8 cellular contexts compared by ENCODE assay signal in the genomic region with DNA sequence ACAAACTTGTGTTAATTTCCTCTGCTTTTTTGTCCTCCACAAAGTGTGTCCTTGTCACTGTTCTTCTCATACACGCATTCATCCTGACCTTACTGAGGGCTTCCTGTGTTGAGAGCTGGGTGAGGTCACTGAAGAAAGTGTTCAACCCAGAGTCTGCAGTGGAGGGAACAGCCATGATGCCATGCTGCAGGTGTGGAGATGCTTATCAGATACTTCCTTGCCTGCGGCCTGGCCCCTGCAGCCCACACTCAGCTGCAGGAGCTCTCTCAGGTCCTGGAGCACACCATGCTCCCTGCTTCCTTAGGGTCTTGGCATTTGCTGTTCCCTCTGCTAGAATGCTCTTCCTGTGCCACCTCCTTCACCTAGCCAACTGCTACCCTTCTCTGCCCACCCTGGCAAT.
A peak's percentile ranks its signal among the peaks of the same experiment; 100 is the strongest.
DNase-seq lines count a peak whose midpoint lies in the region; ATAC-seq and TF ChIP-seq lines count a peak whose summit lies in the region.

No MANE protein-coding gene starts in this region.

- no peaks in the 10 kb centered on the region for H3K27me3 Mint-ChIP-seq in Calu3 (ENCODE audit: unreplicated experiment)
- H3K27me3 Mint-ChIP-seq in activated CD4-positive, alpha-beta memory T cell treated with anti-CD3 and anti-CD28 coated beads, Interleukin-2, amount 10 ng/mL, durations not matched to agents 7 days and 5 days, result no peaks in the 10 kb centered on the region

- TF ChIP-seq POLR2A in suprapubic skin (IDR thresholded peaks at IDR 0.05), result no peak

- no peak for TF ChIP-seq EP300 in suprapubic skin (IDR thresholded peaks at IDR 0.05)

- H3K4me1 Mint-ChIP-seq in Calu3 (ENCODE audit: low read depth, unreplicated experiment), result peaks cover 34% of the 10 kb centered on the region
- H3K4me1 Mint-ChIP-seq in activated CD4-positive, alpha-beta memory T cell treated with anti-CD3 and anti-CD28 coated beads, Interleukin-2, amount 10 ng/mL, durations not matched to agents 7 days and 5 days, result peaks cover 47% of the 10 kb centered on the region

- TF ChIP-seq CTCF in Calu3 (IDR thresholded peaks at IDR 0.05; ENCODE audit: unreplicated experiment) (no peak), lower lobe of right lung (IDR thresholded peaks at IDR 0.05) (no peak), suprapubic skin (IDR thresholded peaks at IDR 0.05) (no peak)

- intact Hi-C loops in Calu3 (cut with micrococcal nuclease; ENCODE audit: unreplicated experiment), result loop anchor here (5.0 to 10.0 kb wide), 2 partner anchors 74 to 108 kb away; partner anchors contain the start of gene SPRY4
- intact Hi-C loops in lower lobe of right lung (cut with DNase I), result no loop called here

- ATAC-seq in HG02938 (IDR thresholded peaks at IDR 0.05; ENCODE audit: unreplicated experiment), result peak; percentile 40
- ATAC-seq in lower lobe of right lung, result peak; percentile 67 to 76
- no peak for ATAC-seq in GM19023 (IDR thresholded peaks at IDR 0.05; ENCODE audit: unreplicated experiment)

- CTCF ChIA-PET in Calu3 (lab: Charles Lee), result interaction anchor here (0.9 to 1.2 kb wide), 2 partner anchors 10 to 793 kb away, joined by 4 to 5 read pairs; no protein-coding TSS in a partner anchor
- CTCF ChIA-PET in activated CD4-positive, alpha-beta memory T cell treated with anti-CD3 and anti-CD28 coated beads, Interleukin-2, amount 10 ng/mL, durations not matched to agents 7 days and 5 days (lab: Charles Lee), result interaction anchor here (1.0 to 1.2 kb wide), 3 partner anchors 9 to 109 kb away, joined by 3 to 4 read pairs (median 3); partner anchors contain the start of gene SPRY4

- H3K36me3 ChIP-seq in lower lobe of right lung (no peaks in the 10 kb centered on the region), suprapubic skin (no peaks in the 10 kb centered on the region)

- H3K4me3 Mint-ChIP-seq in Calu3 (ENCODE audit: low read depth, unreplicated experiment), result no peak overlapping the region
- H3K4me3 Mint-ChIP-seq in activated CD4-positive, alpha-beta memory T cell treated with anti-CD3 and anti-CD28 coated beads, Interleukin-2, amount 10 ng/mL, durations not matched to agents 7 days and 5 days, result peak overlapping the region; percentile 62

- H3K27me3 ChIP-seq in lower lobe of right lung (ENCODE audit: low read depth), result no peaks in the 10 kb centered on the region
- no peaks in the 10 kb centered on the region for H3K27me3 ChIP-seq in suprapubic skin

- H3K9me3 ChIP-seq in lower lobe of right lung (no peaks in the 10 kb centered on the region), suprapubic skin (no peaks in the 10 kb centered on the region)

- WGBS in suprapubic skin, result 27% methylated on average over 2 of the region's 2 CpGs

- POLR2A ChIA-PET in activated CD4-positive, alpha-beta memory T cell treated with anti-CD3 and anti-CD28 coated beads, Interleukin-2, amount 10 ng/mL, durations not matched to agents 7 days and 5 days (lab: Charles Lee), result interaction anchor here (1.0 to 2.1 kb wide), 10 partner anchors 9 to 464 kb away, joined by 3 to 28 read pairs (median 5); partner anchors contain the start of genes NDFIP1 and RNF14

- no peak overlapping the region for H3K27ac Mint-ChIP-seq in Calu3 (ENCODE audit: unreplicated experiment)
- H3K27ac Mint-ChIP-seq in activated CD4-positive, alpha-beta memory T cell treated with anti-CD3 and anti-CD28 coated beads, Interleukin-2, amount 10 ng/mL, durations not matched to agents 7 days and 5 days, result peak overlapping the region; percentile 94

- peak overlapping the region; percentile 46 for H3K27ac ChIP-seq in lower lobe of right lung
- no peak overlapping the region for H3K27ac ChIP-seq in suprapubic skin

- no peaks in the 10 kb centered on the region for H3K9me3 Mint-ChIP-seq in Calu3 (ENCODE audit: low read depth, unreplicated experiment)
- H3K9me3 Mint-ChIP-seq in activated CD4-positive, alpha-beta memory T cell treated with anti-CD3 and anti-CD28 coated beads, Interleukin-2, amount 10 ng/mL, durations not matched to agents 7 days and 5 days, result no peaks in the 10 kb centered on the region

- BruUV-seq in Calu3 (replicated peaks; lab: Mats Ljungman, UMichigan), result no TSS peak

- no peaks in the 10 kb centered on the region for H3K36me3 Mint-ChIP-seq in Calu3 (ENCODE audit: insufficient read depth, unreplicated experiment)
- no peaks in the 10 kb centered on the region for H3K36me3 Mint-ChIP-seq in activated CD4-positive, alpha-beta memory T cell treated with anti-CD3 and anti-CD28 coated beads, Interleukin-2, amount 10 ng/mL, durations not matched to agents 7 days and 5 days (ENCODE audit: low read depth)

- DNase-seq in Calu3 (peak; percentile 11), lower lobe of right lung (no peak), DMS 273 treated with DMSO at 0.1 percent for 48 hours (lab: John Stamatoyannopoulos, UW) (no peak), HuH-7.5 (ENCODE audit: low spot score) (no peak), suprapubic skin (ENCODE audit: low spot score in 2 of 2) (no peak)
- DNase-seq in activated CD4-positive, alpha-beta memory T cell treated with anti-CD3 and anti-CD28 coated beads, Interleukin-2, amount 10 ng/mL, durations not matched to agents 7 days and 5 days, result peak; percentile 80

- H3K4me1 ChIP-seq in lower lobe of right lung, result peaks cover 18% of the 10 kb centered on the region
- peaks cover 22% of the 10 kb centered on the region for H3K4me1 ChIP-seq in suprapubic skin

- H3K4me3 ChIP-seq in lower lobe of right lung, result no peak overlapping the region
- H3K4me3 ChIP-seq in suprapubic skin, result no peak overlapping the region

Comparison
In these comparisons a context has a peak if more than half of its experiments do, and no peak if none do; other contexts are left out.
1. DNase-seq: peak in Calu3 (single experiment) and activated CD4-positive, alpha-beta memory T cell treated with anti-CD3 and anti-CD28 coated beads, Interleukin-2, amount 10 ng/mL, durations not matched to agents 7 days and 5 days (single experiment); none in lower lobe of right lung (single experiment), DMS 273 treated with DMSO at 0.1 percent for 48 hours (single experiment), HuH-7.5 (single experiment) and suprapubic skin (0 of 2).